1 cellular context compared by ENCODE assay signal in the genomic region with DNA sequence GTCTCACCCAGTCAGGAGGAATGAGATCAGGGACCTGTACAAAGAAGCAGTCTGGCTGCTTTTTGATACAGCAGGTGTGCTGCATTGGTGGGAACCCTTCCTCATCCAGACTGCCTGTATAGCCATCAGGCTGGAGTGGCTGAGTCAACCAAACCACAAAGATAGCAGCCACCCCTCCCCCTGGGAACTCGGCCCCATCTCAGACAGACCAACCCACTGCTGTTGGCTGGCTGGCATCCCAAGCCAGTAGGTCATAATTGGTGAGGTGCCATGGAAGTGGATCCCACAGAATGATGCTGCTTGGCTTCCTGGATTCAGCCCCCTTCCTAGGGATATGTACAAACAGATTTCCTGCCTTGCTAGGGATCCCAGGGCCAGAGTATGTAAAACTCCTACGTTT.
TF ChIP-seq lines count a peak whose summit lies in the region.

No MANE protein-coding gene starts in this region.

TF ChIP-seq in HepG2, 621 proteins besides CTCF, POLR2A, EP300 and RAD21 (continued from another document):
- TF ChIP-seq, protein P1, sequence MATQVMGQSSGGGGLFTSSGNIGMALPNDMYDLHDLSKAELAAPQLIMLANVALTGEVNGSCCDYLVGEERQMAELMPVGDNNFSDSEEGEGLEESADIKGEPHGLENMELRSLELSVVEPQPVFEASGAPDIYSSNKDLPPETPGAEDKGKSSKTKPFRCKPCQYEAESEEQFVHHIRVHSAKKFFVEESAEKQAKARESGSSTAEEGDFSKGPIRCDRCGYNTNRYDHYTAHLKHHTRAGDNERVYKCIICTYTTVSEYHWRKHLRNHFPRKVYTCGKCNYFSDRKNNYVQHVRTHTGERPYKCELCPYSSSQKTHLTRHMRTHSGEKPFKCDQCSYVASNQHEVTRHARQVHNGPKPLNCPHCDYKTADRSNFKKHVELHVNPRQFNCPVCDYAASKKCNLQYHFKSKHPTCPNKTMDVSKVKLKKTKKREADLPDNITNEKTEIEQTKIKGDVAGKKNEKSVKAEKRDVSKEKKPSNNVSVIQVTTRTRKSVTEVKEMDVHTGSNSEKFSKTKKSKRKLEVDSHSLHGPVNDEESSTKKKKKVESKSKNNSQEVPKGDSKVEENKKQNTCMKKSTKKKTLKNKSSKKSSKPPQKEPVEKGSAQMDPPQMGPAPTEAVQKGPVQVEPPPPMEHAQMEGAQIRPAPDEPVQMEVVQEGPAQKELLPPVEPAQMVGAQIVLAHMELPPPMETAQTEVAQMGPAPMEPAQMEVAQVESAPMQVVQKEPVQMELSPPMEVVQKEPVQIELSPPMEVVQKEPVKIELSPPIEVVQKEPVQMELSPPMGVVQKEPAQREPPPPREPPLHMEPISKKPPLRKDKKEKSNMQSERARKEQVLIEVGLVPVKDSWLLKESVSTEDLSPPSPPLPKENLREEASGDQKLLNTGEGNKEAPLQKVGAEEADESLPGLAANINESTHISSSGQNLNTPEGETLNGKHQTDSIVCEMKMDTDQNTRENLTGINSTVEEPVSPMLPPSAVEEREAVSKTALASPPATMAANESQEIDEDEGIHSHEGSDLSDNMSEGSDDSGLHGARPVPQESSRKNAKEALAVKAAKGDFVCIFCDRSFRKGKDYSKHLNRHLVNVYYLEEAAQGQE (IDR thresholded peaks at IDR 0.05; ENCODE audit: borderline replicate concordance in 1 of 2, low read depth in 1 of 2, low read length in 2 of 2) = no peak
- TF ChIP-seq IRX3 (CRISPR knock-in tag; IDR thresholded peaks at IDR 0.05; ENCODE audit: borderline replicate concordance, low read depth) = no peak
